ENCODE assay signal across 1 cellular context in genomic region chr10:59373071-59373470, GRCh38.
A peak's percentile ranks its signal among the peaks of the same experiment; 100 is the strongest.
TF ChIP-seq lines count a peak whose summit lies in the region.

No MANE protein-coding gene starts in this region.

TF ChIP-seq in IMR-90, 13 proteins besides CTCF, POLR2A, EP300 and RAD21:
- TF ChIP-seq MAFK (IDR thresholded peaks at IDR 0.05; ENCODE audit: low read depth, low read length) (peak; percentile 77), NFE2L2 (IDR thresholded peaks at IDR 0.05; ENCODE audit: low read depth, low read length) (peak; percentile 84), RCOR1 (IDR thresholded peaks at IDR 0.05; ENCODE audit: insufficient replicate concordance, low read length) (no peak), BHLHE40 (IDR thresholded peaks at IDR 0.05; ENCODE audit: low read depth, low read length) (no peak), CEBPB (IDR thresholded peaks at IDR 0.05; ENCODE audit: low read depth, low read length) (no peak), MXI1 (IDR thresholded peaks at IDR 0.05; ENCODE audit: borderline replicate concordance, low read depth, low read length) (no peak), CHD1 (IDR thresholded peaks at IDR 0.05; ENCODE audit: low read depth, low read length) (no peak), USF2 (IDR thresholded peaks at IDR 0.05; ENCODE audit: low read depth, low read length) (no peak), RFX5 (IDR thresholded peaks at IDR 0.05; ENCODE audit: low read depth, low read length) (no peak), MAZ (IDR thresholded peaks at IDR 0.05; ENCODE audit: borderline replicate concordance, low read depth, low read length) (no peak), ELK1 (IDR thresholded peaks at IDR 0.05; ENCODE audit: borderline replicate concordance, low read depth, low read length) (no peak), SMC3 (IDR thresholded peaks at IDR 0.05; ENCODE audit: low read depth, low read length) (no peak), FOS (IDR thresholded peaks at IDR 0.05; ENCODE audit: low read depth, low read length) (no peak)
